Comparison of ENCODE assay signal across 8 cellular contexts in the genomic region with DNA sequence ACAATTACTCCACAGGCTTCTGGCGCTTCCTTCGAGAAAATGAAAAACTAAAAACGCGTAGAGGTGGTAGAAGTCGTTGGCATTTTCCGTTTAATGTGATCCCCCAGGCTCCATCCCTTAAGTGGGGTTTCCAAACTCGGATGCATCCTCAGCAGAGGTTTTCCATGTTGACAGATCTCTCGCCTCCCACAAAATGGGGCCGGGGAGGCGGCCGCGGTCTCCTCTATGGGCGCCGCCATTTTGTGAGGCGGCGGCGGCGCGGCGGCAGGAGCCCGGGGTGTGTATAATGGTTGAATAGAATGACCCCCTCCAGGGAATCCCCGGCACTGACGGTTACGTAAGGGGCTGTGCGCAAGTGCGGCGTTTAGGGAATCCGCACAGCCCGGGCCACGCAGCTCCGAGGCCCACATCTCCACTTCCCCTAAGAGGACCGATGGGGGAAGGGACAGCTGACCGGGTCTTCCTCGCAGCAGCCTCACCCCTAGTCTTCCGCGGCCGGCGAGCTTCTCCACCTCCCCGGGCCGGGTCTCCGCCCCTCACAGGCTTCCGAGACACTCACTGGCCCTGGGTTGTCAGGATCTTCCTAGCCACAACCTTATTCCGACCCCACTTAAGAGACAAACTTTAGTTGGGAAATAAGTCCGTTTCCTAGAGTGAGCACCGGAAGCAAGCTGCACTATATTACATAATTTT. TPM values are rescaled to one million over a fixed set of nuclear protein-coding genes. Genes with fewer than 3 reads are reported as not detected.
DNase-seq lines count a peak whose midpoint lies in the region; ATAC-seq, FAIRE-seq and TF ChIP-seq lines count a peak whose summit lies in the region.

No MANE protein-coding gene starts in this region.

- peaks cover 0 to 5% of the 10 kb centered on the region in 2 donors for H3K36me3 ChIP-seq in psoas muscle (ENCODE audit: insufficient read depth in 1 of 2, low read depth in 1 of 2)

- H3K9me3 ChIP-seq in right cardiac atrium (ENCODE audit: control insufficient read depth, low read length) (no peaks in the 10 kb centered on the region), psoas muscle (no peaks in the 10 kb centered on the region)

- intact Hi-C loops in right cardiac atrium (cut with DNase I) (loop anchor here in 1 of 4 donors (10.0 kb wide), 1 partner anchor 183 kb away; no protein-coding TSS in a partner anchor), psoas muscle (cut with DNase I) (loop anchor here (5.0 to 10.0 kb wide), 8 partner anchors 55 to 513 kb away; a partner anchor contains a TSS)

- H3K27me3 ChIP-seq in right cardiac atrium (ENCODE audit: control insufficient read depth, insufficient read depth) (no peaks in the 10 kb centered on the region), psoas muscle (ENCODE audit: insufficient read depth in 3 of 3, low read length in 2 of 3) (no peaks in the 10 kb centered on the region)

- TF ChIP-seq CTCF in psoas muscle (IDR thresholded peaks at IDR 0.05), result no peak

- ATAC-seq in GM18502 (IDR thresholded peaks at IDR 0.05; ENCODE audit: poor library complexity, unreplicated experiment) (peak; percentile 61), HG02943 (IDR thresholded peaks at IDR 0.05; ENCODE audit: low read depth, unreplicated experiment) (peak; percentile 49), right cardiac atrium (peak; percentile 89 to 91), psoas muscle (peak; percentile 76 to 79 (median 77))

- no peak for FAIRE-seq in urothelium cell line (lab: Jason Lieb, UNC)

- H3K4me1 ChIP-seq in right cardiac atrium (ENCODE audit: control insufficient read depth, insufficient read depth, low read length) (no peaks in the 10 kb centered on the region), psoas muscle (peaks cover 39% of the 10 kb centered on the region)

- peak overlapping the region; percentile 94 for H3K4me3 ChIP-seq in right cardiac atrium (ENCODE audit: low read length)
- peak overlapping the region; percentile 91 for H3K4me3 ChIP-seq in psoas muscle

- DNase-seq in NCI-H187 (lab: John Stamatoyannopoulos, UW), result peak; percentile 95 to 97
- peak; percentile 75 to 92 (median 84) for DNase-seq in T-helper 2 cell
- DNase-seq in anterior cingulate cortex (lab: John Stamatoyannopoulos, UW), result peak; percentile 61 to 95 (median 90)
- peak; percentile 96 to 97 (median 97) for DNase-seq in right cardiac atrium
- DNase-seq in psoas muscle, result peak; percentile 92 to 97
- DNase-seq in urothelium cell line (ENCODE audit: low spot score), result peak; percentile 84

- H3K27ac ChIP-seq in right cardiac atrium (ENCODE audit: low read length), result peak overlapping the region; percentile 97
- H3K27ac ChIP-seq in psoas muscle, result peak overlapping the region; percentile 97

- under 1% methylated on average over 45 of the region's 45 CpGs for WGBS in right cardiac atrium
- WGBS in psoas muscle, 3 donors, result 0 to 1% (median 0%) methylated on average over 44 to 45 of the region's 45 CpGs

RNA-seq across cellular contexts. Expression of a gene that starts 2.1 kb away (rescaled TPM):
- total RNA-seq in right cardiac atrium (10 to 100 TPM; 19.1 to 21.0 (median 20.1) TPM), psoas muscle (10 to 100 TPM; 12.5 to 17.1 (median 13.9) TPM)
- polyA plus RNA-seq in right cardiac atrium (5.4 TPM), psoas muscle (1 to 10 TPM; 2.8 to 4.9 (median 3.3) TPM)

Comparison
In these comparisons a context has a peak if more than half of its experiments do, and no peak if none do; other contexts are left out.
1. Peak in every context shown above with its lines: DNase-seq, ATAC-seq, H3K4me3 ChIP-seq and H3K27ac ChIP-seq.